ENCODE assay signal across 14 cellular contexts in genomic region chr15:96037584-96037983, GRCh38.
DNase-seq lines count a peak whose midpoint lies in the region; ATAC-seq and TF ChIP-seq lines count a peak whose summit lies in the region.
"Had no signal": no experiment of that assay in that cellular context is flagged by ENCODE, and none has a peak within 500 bp of the region (broad histone marks: within the 10 kb centered on the region; RNA-seq: fewer than 3 reads in every experiment).

No MANE protein-coding gene starts in this region.

- intact Hi-C loops in activated T-helper 1 cell treated with anti-CD3 and anti-CD28 coated beads, Interleukin-12 subunit alpha, Interleukin-12 subunit beta, Interleukin-2, Interleukin-4 antibody, amounts not matched to agents 30 ng/mL and 10 ng/mL and 1 ng/mL, durations not matched to agents 14 hours and 24 hours and 36 hours (cut with micrococcal nuclease), result loop anchor here (5.0 kb wide), 1 partner anchor 40 kb away; no protein-coding TSS in a partner anchor
- intact Hi-C loops in CD14-positive monocyte (cut with micrococcal nuclease), result no loop called here

- peaks cover 46% of the 10 kb centered on the region for H3K27me3 Mint-ChIP-seq in activated T-helper 1 cell treated with anti-CD3 and anti-CD28 coated beads, Interleukin-12 subunit alpha, Interleukin-12 subunit beta, Interleukin-2, Interleukin-4 antibody, amounts not matched to agents 30 ng/mL and 10 ng/mL and 1 ng/mL, durations not matched to agents 14 hours and 24 hours and 36 hours (ENCODE audit: insufficient read depth)
- peaks cover 10 to 50% (median 37%) of the 10 kb centered on the region in 3 donors for H3K27me3 Mint-ChIP-seq in CD14-positive monocyte (ENCODE audit: low read depth in 3 of 3)

- peaks cover 4% of the 10 kb centered on the region for H3K4me1 Mint-ChIP-seq in activated T-helper 1 cell treated with anti-CD3 and anti-CD28 coated beads, Interleukin-12 subunit alpha, Interleukin-12 subunit beta, Interleukin-2, Interleukin-4 antibody, amounts not matched to agents 30 ng/mL and 10 ng/mL and 1 ng/mL, durations not matched to agents 14 hours and 24 hours and 36 hours (ENCODE audit: low read depth)
- peaks cover 6% of the 10 kb centered on the region for H3K4me1 Mint-ChIP-seq in CD14-positive monocyte

- TF ChIP-seq CTCF in CD14-positive monocyte (IDR thresholded peaks at IDR 0.05), result no peak

- ATAC-seq in HG02981 (IDR thresholded peaks at IDR 0.05; ENCODE audit: unreplicated experiment), result peak; percentile 50
- ATAC-seq: activated CD8-positive, alpha-beta memory T cell treated with anti-CD3 and anti-CD28 coated beads, Interleukin-2, amount 10 ng/mL, durations not matched to agents 7 days and 5 days; SK-N-SH treated with all-trans-retinoic acid at 6 μM for 48 hours had no signal

- no peak overlapping the region for H3K4me3 Mint-ChIP-seq in activated T-helper 1 cell treated with anti-CD3 and anti-CD28 coated beads, Interleukin-12 subunit alpha, Interleukin-12 subunit beta, Interleukin-2, Interleukin-4 antibody, amounts not matched to agents 30 ng/mL and 10 ng/mL and 1 ng/mL, durations not matched to agents 14 hours and 24 hours and 36 hours
- no peak overlapping the region for H3K4me3 Mint-ChIP-seq in CD14-positive monocyte
- H3K4me3 Mint-ChIP-seq: activated CD8-positive, alpha-beta memory T cell treated with anti-CD3 and anti-CD28 coated beads, Interleukin-2, amount 10 ng/mL, durations not matched to agents 7 days and 5 days had no signal

- H3K27ac Mint-ChIP-seq in activated T-helper 1 cell treated with anti-CD3 and anti-CD28 coated beads, Interleukin-12 subunit alpha, Interleukin-12 subunit beta, Interleukin-2, Interleukin-4 antibody, amounts not matched to agents 30 ng/mL and 10 ng/mL and 1 ng/mL, durations not matched to agents 14 hours and 24 hours and 36 hours, result no peak overlapping the region
- no peak overlapping the region for H3K27ac Mint-ChIP-seq in CD14-positive monocyte
- H3K27ac Mint-ChIP-seq: activated CD8-positive, alpha-beta memory T cell treated with anti-CD3 and anti-CD28 coated beads, Interleukin-2, amount 10 ng/mL, durations not matched to agents 7 days and 5 days had no signal

- DNase-seq in SIG-M5 treated with dmso at 0.1 percent for 504 hours (lab: John Stamatoyannopoulos, UW; ENCODE audit: unreplicated experiment), result peak; percentile 13
- DNase-seq in SIG-M5 (lab: John Stamatoyannopoulos, UW), result no peak
- DNase-seq in NOMO-1 treated with dmso at 0.1 percent for 144 hours (lab: John Stamatoyannopoulos, UW; ENCODE audit: unreplicated experiment), result peak; percentile 41
- peak; percentile 40 for DNase-seq in non-pigmented ciliary epithelial cell (ENCODE audit: low read depth)
- DNase-seq in activated T-helper 1 cell treated with anti-CD3 and anti-CD28 coated beads, Interleukin-12 subunit alpha, Interleukin-12 subunit beta, Interleukin-2, Interleukin-4 antibody, amounts not matched to agents 30 ng/mL and 10 ng/mL and 1 ng/mL, durations not matched to agents 14 hours and 24 hours and 36 hours (ENCODE audit: low spot score), result no peak
- no peak for DNase-seq in CD14-positive monocyte (ENCODE audit: low spot score)
- no peak for DNase-seq in activated CD4-positive, CD25-positive, alpha-beta regulatory T cell treated with anti-CD3 and anti-CD28 coated beads, Interleukin-2, amount 50 U/mL, for 72 hours
- DNase-seq: activated CD8-positive, alpha-beta memory T cell treated with anti-CD3 and anti-CD28 coated beads, Interleukin-2, amount 10 ng/mL, durations not matched to agents 7 days and 5 days; head of caudate nucleus; NCI-H2107; stimulated activated CD4-positive, alpha-beta T cell treated with anti-CD3 and anti-CD28 coated beads, Interleukin-4, amount 100 ng/mL, for 4 hours had no signal

- H3K9me3 Mint-ChIP-seq in activated T-helper 1 cell treated with anti-CD3 and anti-CD28 coated beads, Interleukin-12 subunit alpha, Interleukin-12 subunit beta, Interleukin-2, Interleukin-4 antibody, amounts not matched to agents 30 ng/mL and 10 ng/mL and 1 ng/mL, durations not matched to agents 14 hours and 24 hours and 36 hours, result no peaks in the 10 kb centered on the region
- peaks cover 0 to 4% (median 0%) of the 10 kb centered on the region in 7 donors for H3K9me3 Mint-ChIP-seq in CD14-positive monocyte
- H3K9me3 Mint-ChIP-seq: type B pancreatic cell had no signal

- no peaks in the 10 kb centered on the region for H3K36me3 Mint-ChIP-seq in activated T-helper 1 cell treated with anti-CD3 and anti-CD28 coated beads, Interleukin-12 subunit alpha, Interleukin-12 subunit beta, Interleukin-2, Interleukin-4 antibody, amounts not matched to agents 30 ng/mL and 10 ng/mL and 1 ng/mL, durations not matched to agents 14 hours and 24 hours and 36 hours (ENCODE audit: low read depth)
- H3K36me3 Mint-ChIP-seq in CD14-positive monocyte, result no peaks in the 10 kb centered on the region
- H3K36me3 Mint-ChIP-seq: activated CD8-positive, alpha-beta memory T cell treated with anti-CD3 and anti-CD28 coated beads, Interleukin-2, amount 10 ng/mL, durations not matched to agents 7 days and 5 days had no signal

Comparison
In these comparisons a context has a peak if more than half of its experiments do, and no peak if none do; other contexts are left out.
1. DNase-seq: peak in SIG-M5 treated with dmso at 0.1 percent for 504 hours (single experiment), NOMO-1 treated with dmso at 0.1 percent for 144 hours (single experiment) and non-pigmented ciliary epithelial cell (single experiment); none in SIG-M5 (single experiment), activated T-helper 1 cell treated with anti-CD3 and anti-CD28 coated beads, Interleukin-12 subunit alpha, Interleukin-12 subunit beta, Interleukin-2, Interleukin-4 antibody, amounts not matched to agents 30 ng/mL and 10 ng/mL and 1 ng/mL, durations not matched to agents 14 hours and 24 hours and 36 hours (single experiment), CD14-positive monocyte (single experiment) and activated CD4-positive, CD25-positive, alpha-beta regulatory T cell treated with anti-CD3 and anti-CD28 coated beads, Interleukin-2, amount 50 U/mL, for 72 hours (single experiment).